6 cellular contexts compared by ENCODE assay signal in the genomic region with DNA sequence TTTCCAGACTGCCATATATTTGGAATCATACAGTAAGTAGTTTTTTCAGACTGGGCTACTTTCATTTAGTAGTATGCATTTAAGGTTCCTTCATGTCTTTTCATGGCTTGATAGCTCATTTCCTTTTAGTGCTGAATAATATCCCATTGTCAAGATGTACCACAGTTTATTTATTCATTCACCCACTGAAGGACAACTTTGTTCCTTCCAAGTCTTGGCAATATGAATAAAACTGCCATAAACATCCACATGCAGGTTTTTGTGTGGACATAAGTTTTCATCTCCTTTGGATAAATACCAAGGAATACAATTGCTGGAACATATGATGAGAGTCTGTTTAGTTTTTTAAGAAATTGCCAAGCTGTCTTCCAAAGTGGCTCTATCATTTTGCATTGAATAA.
"Had no signal": no experiment of that assay in that cellular context is flagged by ENCODE, and none has a peak within 500 bp of the region (broad histone marks: within the 10 kb centered on the region; RNA-seq: fewer than 3 reads in every experiment).

No MANE protein-coding gene starts in this region.

- H3K4me3 ChIP-seq: GM23338, K562 had no signal

- ATAC-seq: GM23338, K562 had no signal

- DNase-seq: H9, HCEC 1CT, IMR-90, KG1 had no signal
